Comparison of ENCODE assay signal across 16 cellular contexts in genomic region chr2:235162070-235162469, GRCh38.
"Had no signal": no experiment of that assay in that cellular context is flagged by ENCODE, and none has a peak within 500 bp of the region (broad histone marks: within the 10 kb centered on the region; RNA-seq: fewer than 3 reads in every experiment).

No MANE protein-coding gene starts in this region.

- H3K27ac ChIP-seq: esophagus squamous epithelium, heart right ventricle, left lung, sigmoid colon had no signal

- H3K36me3 ChIP-seq: esophagus squamous epithelium, heart right ventricle, left lung, sigmoid colon had no signal

- H3K27ac Mint-ChIP-seq: activated naive CD8-positive, alpha-beta T cell treated with anti-CD3 and anti-CD28 coated beads for 36 hours; nephron progenitor cell; stimulated activated naive B cell treated with anti-CD40 and anti-IgM and Interleukin-4, amounts not matched to agents 10 μg/mL and 1 μg/mL and 100 μg/mL, for 72 hours; T-helper 17 cell had no signal

- H3K4me1 Mint-ChIP-seq: activated naive CD8-positive, alpha-beta T cell treated with anti-CD3 and anti-CD28 coated beads for 36 hours; stimulated activated naive B cell treated with anti-CD40 and anti-IgM and Interleukin-4, amounts not matched to agents 10 μg/mL and 1 μg/mL and 100 μg/mL, for 72 hours had no signal

- H3K4me3 Mint-ChIP-seq: activated naive CD8-positive, alpha-beta T cell treated with anti-CD3 and anti-CD28 coated beads for 36 hours; nephron progenitor cell; stimulated activated naive B cell treated with anti-CD40 and anti-IgM and Interleukin-4, amounts not matched to agents 10 μg/mL and 1 μg/mL and 100 μg/mL, for 72 hours had no signal

- DNase-seq: activated CD4-positive, alpha-beta T cell treated with anti-CD3 and anti-CD28 coated beads, Interleukin-2, amount 50 U/mL, for 4 hours; activated gamma-delta T cell treated with Interleukin-2 at 50 U/mL for 16 hours; activated naive CD8-positive, alpha-beta T cell treated with anti-CD3 and anti-CD28 coated beads for 36 hours; activated T-cell treated with anti-CD3 and anti-CD28 coated beads, Interleukin-2, amount 50 U/mL, for 48 hours; aorta; esophagus squamous epithelium; heart right ventricle; islet precursor cell; left lung; mesendoderm; nephron progenitor cell; sigmoid colon; stimulated activated CD4-positive, alpha-beta T cell treated with anti-CD3 and anti-CD28 coated beads, Interleukin-2, amount 100 ng/mL, for 24 hours; stimulated activated naive B cell treated with anti-CD40 and anti-IgM and Interleukin-4, amounts not matched to agents 10 μg/mL and 1 μg/mL and 100 μg/mL, for 72 hours; T-helper 17 cell; trophoblast cell had no signal

- H3K4me1 ChIP-seq: esophagus squamous epithelium, heart right ventricle, left lung, sigmoid colon had no signal

- H3K27me3 ChIP-seq: left lung had no signal

- H3K4me3 ChIP-seq: esophagus squamous epithelium, heart right ventricle, left lung, sigmoid colon had no signal

- ATAC-seq: heart right ventricle; left lung; stimulated activated naive B cell treated with anti-CD40 and anti-IgM and Interleukin-4, amounts not matched to agents 10 μg/mL and 1 μg/mL and 100 μg/mL, for 72 hours; T-helper 17 cell had no signal

- H3K9me3 Mint-ChIP-seq: activated naive CD8-positive, alpha-beta T cell treated with anti-CD3 and anti-CD28 coated beads for 36 hours; stimulated activated naive B cell treated with anti-CD40 and anti-IgM and Interleukin-4, amounts not matched to agents 10 μg/mL and 1 μg/mL and 100 μg/mL, for 72 hours had no signal

- H3K9me3 ChIP-seq: esophagus squamous epithelium, heart right ventricle, left lung, sigmoid colon had no signal

- H3K36me3 Mint-ChIP-seq: activated naive CD8-positive, alpha-beta T cell treated with anti-CD3 and anti-CD28 coated beads for 36 hours; stimulated activated naive B cell treated with anti-CD40 and anti-IgM and Interleukin-4, amounts not matched to agents 10 μg/mL and 1 μg/mL and 100 μg/mL, for 72 hours had no signal
